Comparison of ENCODE assay signal across 18 cellular contexts in the genomic region with DNA sequence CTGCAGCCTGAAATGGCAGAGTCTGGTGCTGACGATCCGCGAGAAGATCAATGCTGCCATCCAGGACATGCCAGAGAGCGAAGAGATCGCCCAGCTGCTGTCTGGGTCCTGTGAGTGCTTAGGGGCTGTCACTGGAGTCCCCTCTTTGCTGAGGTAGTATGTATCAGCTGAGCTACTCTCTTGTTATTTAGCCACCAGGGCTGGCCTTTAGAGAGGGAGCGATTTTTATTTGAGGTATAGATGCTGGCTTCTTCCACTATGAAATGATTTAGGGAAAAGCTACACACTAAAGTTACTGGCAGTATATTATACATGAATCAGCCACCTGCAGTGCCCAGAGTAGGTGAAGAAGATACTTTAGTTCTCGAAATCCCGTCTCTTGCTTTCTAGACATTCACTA. TPM values are rescaled to one million over a fixed set of nuclear protein-coding genes. Genes with fewer than 3 reads are reported as not detected.
DNase-seq lines count a peak whose midpoint lies in the region; ATAC-seq and TF ChIP-seq lines count a peak whose summit lies in the region.
"Had no signal": no experiment of that assay in that cellular context is flagged by ENCODE, and none has a peak within 500 bp of the region (broad histone marks: within the 10 kb centered on the region; RNA-seq: fewer than 3 reads in every experiment).

No MANE protein-coding gene starts in this region.

- H3F3A ChIP-seq in Loucy (ENCODE audit: low read depth): 0 out of 2 replicates have a peak, but pooled peaks cover 3% of the 10 kb centered on the region

- H3K4me1 Mint-ChIP-seq in activated T-helper 17 cell treated with anti-CD3 and anti-CD28 coated beads, Interleukin-2, amount 50 U/mL, for 72 hours: peaks cover 12% of the 10 kb centered on the region
- H3K4me1 Mint-ChIP-seq in mesothelial cell of epicardium: peaks cover 24% of the 10 kb centered on the region

- no peak for ATAC-seq in activated T-helper 17 cell treated with anti-CD3 and anti-CD28 coated beads, Interleukin-2, amount 50 U/mL, for 72 hours (replicated peaks)
- ATAC-seq in HG03280 (IDR thresholded peaks at IDR 0.05; ENCODE audit: unreplicated experiment): no peak
- no peak for ATAC-seq in GM18502 (IDR thresholded peaks at IDR 0.05; ENCODE audit: poor library complexity, unreplicated experiment)
- ATAC-seq: GM23338 had no signal

- TF ChIP-seq CTCF in Loucy (conservative IDR thresholded peaks at IDR 0.05; ENCODE audit: low read length): no peak
- no peak for TF ChIP-seq CTCF in mesothelial cell of epicardium (IDR thresholded peaks at IDR 0.05; ENCODE audit: unreplicated experiment)

- no peak overlapping the region for H3K27ac ChIP-seq in BLaER1 treated with 17β-estradiol and CSF1 and Interleukin-3, amounts not matched to agents 10 nM and 100 nM
- H3K27ac ChIP-seq: C4-2B had no signal

- no peaks in the 10 kb centered on the region for H3K9me2 ChIP-seq in Loucy (replicated peaks; ENCODE audit: low read depth, low read length)

- peak overlapping the region in 1 of 11 experiments; percentile 95; a peak in 1 of 22 replicates for H3K4me2 ChIP-seq in BLaER1 treated with 17β-estradiol and CSF1 and Interleukin-3, amounts not matched to agents 10 nM and 100 nM
- H3K4me2 ChIP-seq in Loucy (ENCODE audit: low read depth, low read length, poor library complexity, severe bottlenecking): peak overlapping the region; percentile 80
- H3K4me2 ChIP-seq: GM23338 had no signal

- no peak overlapping the region for H2AFZ ChIP-seq in Loucy (ENCODE audit: low read length)
- H2AFZ ChIP-seq: GM23338 had no signal

- no peak overlapping the region for H3K27ac Mint-ChIP-seq in activated T-helper 17 cell treated with anti-CD3 and anti-CD28 coated beads, Interleukin-2, amount 50 U/mL, for 72 hours
- H3K27ac Mint-ChIP-seq in mesothelial cell of epicardium: no peak overlapping the region
- H3K27ac Mint-ChIP-seq: GM23338 had no signal

- peaks cover 60% of the 10 kb centered on the region for H3K36me3 Mint-ChIP-seq in activated T-helper 17 cell treated with anti-CD3 and anti-CD28 coated beads, Interleukin-2, amount 50 U/mL, for 72 hours (ENCODE audit: low read depth)
- peaks cover 18% of the 10 kb centered on the region for H3K36me3 Mint-ChIP-seq in mesothelial cell of epicardium

- no peaks in the 10 kb centered on the region for H3K9me3 Mint-ChIP-seq in activated T-helper 17 cell treated with anti-CD3 and anti-CD28 coated beads, Interleukin-2, amount 50 U/mL, for 72 hours
- H3K9me3 Mint-ChIP-seq in mesothelial cell of epicardium: no peaks in the 10 kb centered on the region
- H3K9me3 Mint-ChIP-seq: GM23338 had no signal

- DNase-seq in NCI-H1105 treated with DMSO at 0.1 percent for 48 hours (lab: John Stamatoyannopoulos, UW): peak; percentile 5
- no peak for DNase-seq in NCI-H1105 (lab: John Stamatoyannopoulos, UW)
- DNase-seq in mesothelial cell of epicardium (ENCODE audit: low spot score in 2 of 2, unreplicated experiment in 2 of 2): no peak
- DNase-seq: Calu3, GF-D8, NCI-H2081 treated with DMSO at 0.1 percent for 48 hours, NCI-H774, RPMI8226 had no signal

- no peaks in the 10 kb centered on the region for H3K9me3 ChIP-seq in BLaER1 treated with 17β-estradiol and CSF1 and Interleukin-3, amounts not matched to agents 10 nM and 100 nM (replicated peaks in 1 of 11)
- H3K9me3 ChIP-seq in Loucy (ENCODE audit: insufficient read depth, low read depth, low read length): no peaks in the 10 kb centered on the region

- H3K79me2 ChIP-seq in Loucy (ENCODE audit: insufficient read depth, low read length): peaks cover 34% of the 10 kb centered on the region

- H3K4me3 ChIP-seq in BLaER1 treated with 17β-estradiol and CSF1 and Interleukin-3, amounts not matched to agents 10 nM and 100 nM: no peak overlapping the region
- H3K4me3 ChIP-seq in Loucy (ENCODE audit: low read length, poor library complexity, severe bottlenecking): peak overlapping the region; percentile 99
- H3K4me3 ChIP-seq: GM23338 had no signal

- peaks cover 45 to 59% (median 52%) of the 10 kb centered on the region in 11 experiments for H3K36me3 ChIP-seq in BLaER1 treated with 17β-estradiol and CSF1 and Interleukin-3, amounts not matched to agents 10 nM and 100 nM
- peaks cover 22% of the 10 kb centered on the region; the same call in 1 of the 2 replicates for H3K36me3 ChIP-seq in Loucy (ENCODE audit: insufficient read depth, low read length)

- peak overlapping the region; percentile 79 for H3K4me3 Mint-ChIP-seq in activated T-helper 17 cell treated with anti-CD3 and anti-CD28 coated beads, Interleukin-2, amount 50 U/mL, for 72 hours
- H3K4me3 Mint-ChIP-seq in mesothelial cell of epicardium: no peak overlapping the region
- H3K4me3 Mint-ChIP-seq: GM23338 had no signal

- H3K9ac ChIP-seq in BLaER1 treated with 17β-estradiol and CSF1 and Interleukin-3, amounts not matched to agents 10 nM and 100 nM: peak overlapping the region in 6 of 11 experiments; percentile 3 to 44 (median 14); a peak in 5 of 22 replicates
- H3K9ac ChIP-seq in Loucy (ENCODE audit: low read depth, low read length, poor library complexity, severe bottlenecking): peak overlapping the region; percentile 95

- H3K4me1 ChIP-seq in BLaER1 treated with 17β-estradiol and CSF1 and Interleukin-3, amounts not matched to agents 10 nM and 100 nM: peaks cover 23 to 50% (median 41%) of the 10 kb centered on the region in 10 experiments
- H3K4me1 ChIP-seq in Loucy (ENCODE audit: insufficient read depth, low read length, poor library complexity, severe bottlenecking): peaks cover 28% of the 10 kb centered on the region

- 0 out of 22 replicates have a peak, but pooled peaks cover 0 to 2% (median 0%) of the 10 kb centered on the region in 11 experiments for H4K20me1 ChIP-seq in BLaER1 treated with 17β-estradiol and CSF1 and Interleukin-3, amounts not matched to agents 10 nM and 100 nM
- no peaks in the 10 kb centered on the region for H4K20me1 ChIP-seq in Loucy (ENCODE audit: insufficient read depth, low read length, poor library complexity, severe bottlenecking)

- no peaks in the 10 kb centered on the region for H3K27me3 ChIP-seq in BLaER1 treated with 17β-estradiol and CSF1 and Interleukin-3, amounts not matched to agents 10 nM and 100 nM
- no peaks in the 10 kb centered on the region for H3K27me3 ChIP-seq in Loucy (ENCODE audit: insufficient read depth, low read length, poor library complexity, severe bottlenecking)

- H3K27me3 Mint-ChIP-seq in activated T-helper 17 cell treated with anti-CD3 and anti-CD28 coated beads, Interleukin-2, amount 50 U/mL, for 72 hours: no peaks in the 10 kb centered on the region
- H3K27me3 Mint-ChIP-seq in mesothelial cell of epicardium (ENCODE audit: low read depth): no peaks in the 10 kb centered on the region

RNA-seq across cellular contexts. Expression of a gene that starts 2.6 kb away (rescaled TPM):
- 100 to 1,000 TPM; 139 to 216 TPM for total RNA-seq in activated T-helper 17 cell treated with anti-CD3 and anti-CD28 coated beads, Interleukin-2, amount 50 U/mL, for 72 hours
- total RNA-seq in mesothelial cell of epicardium: 231 to 251 TPM (median 236 TPM) in 3 replicates

RNA-seq across cellular contexts. Expression of a gene that starts 15.9 kb away (rescaled TPM):
- not detected for total RNA-seq in activated T-helper 17 cell treated with anti-CD3 and anti-CD28 coated beads, Interleukin-2, amount 50 U/mL, for 72 hours
- 3.4 to 3.6 TPM (median 3.4 TPM) in 3 replicates for total RNA-seq in mesothelial cell of epicardium
- total RNA-seq: A172, GM23338, M059J, NCI-H460 had no signal

RNA-seq across cellular contexts. Expression of a gene that starts 32.2 kb away (rescaled TPM):
- total RNA-seq in activated T-helper 17 cell treated with anti-CD3 and anti-CD28 coated beads, Interleukin-2, amount 50 U/mL, for 72 hours: 10 to 100 TPM; 18.0 to 33.7 TPM
- 7.4 to 10.4 TPM (median 8.3 TPM) in 3 replicates for total RNA-seq in mesothelial cell of epicardium
